Comparison of ENCODE assay signal across 28 cellular contexts in the genomic region with DNA sequence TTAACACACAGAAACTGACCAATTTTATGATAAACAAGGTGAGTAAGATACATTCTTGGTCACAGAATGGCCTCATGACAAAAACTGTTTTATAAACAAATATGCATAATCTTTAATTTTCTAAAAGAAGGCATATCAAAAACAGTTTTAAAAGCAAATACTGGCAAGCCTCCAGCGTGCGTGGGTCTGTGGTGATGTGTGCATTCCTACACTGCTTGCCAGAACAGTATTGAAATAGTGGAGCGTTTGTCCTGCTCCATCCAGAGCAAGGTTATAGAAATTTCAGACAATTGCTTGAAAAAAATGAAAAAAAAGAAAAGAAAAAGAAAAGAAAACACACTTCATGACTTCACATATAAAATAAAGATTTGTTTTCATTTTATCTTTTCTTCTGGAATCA.
DNase-seq lines count a peak whose midpoint lies in the region; ATAC-seq and TF ChIP-seq lines count a peak whose summit lies in the region.
"Had no signal": no experiment of that assay in that cellular context is flagged by ENCODE, and none has a peak within 500 bp of the region (broad histone marks: within the 10 kb centered on the region; RNA-seq: fewer than 3 reads in every experiment).

No MANE protein-coding gene starts in this region.

- intact Hi-C loops in ascending aorta (cut with DNase I): no loop called here

- ATAC-seq in SK-N-SH treated with all-trans-retinoic acid at 6 μM for 48 hours (peak; percentile 81), foreskin keratinocyte (no peak)
- ATAC-seq: CD8-positive, alpha-beta T cell; HepG2; K562; PC-3 had no signal

- TF ChIP-seq CTCF in SK-N-SH (IDR thresholded peaks at IDR 0.05): no peak
- TF ChIP-seq CTCF in choroid plexus epithelial cell (conservative IDR thresholded peaks at IDR 0.05; ENCODE audit: low read depth, low read length): no peak
- no peak for TF ChIP-seq CTCF in ascending aorta (IDR thresholded peaks at IDR 0.05)
- TF ChIP-seq CTCF in foreskin keratinocyte (conservative IDR thresholded peaks at IDR 0.05): no peak

- CTCF ChIA-PET in SK-N-SH (lab: Yijun Ruan, JAX): interaction anchor here (1.0 kb wide), 1 partner anchor 34 kb away, joined by 4 read pairs; no protein-coding TSS in a partner anchor

- no peaks in the 10 kb centered on the region for H4K20me1 ChIP-seq in SK-N-SH (ENCODE audit: insufficient read depth)

- 36% methylated on average over 3 of the region's 3 CpGs for WGBS in SK-N-SH (ENCODE audit: low lambda C conversion rate)

- H3K27me3 ChIP-seq in SK-N-SH (ENCODE audit: insufficient read depth): no peaks in the 10 kb centered on the region
- H3K27me3 ChIP-seq in ascending aorta: no peaks in the 10 kb centered on the region
- no peaks in the 10 kb centered on the region for H3K27me3 ChIP-seq in foreskin keratinocyte
- H3K27me3 ChIP-seq: SJSA1 had no signal

- H3F3A ChIP-seq in SK-N-SH (replicated peaks; ENCODE audit: insufficient read depth): no peaks in the 10 kb centered on the region

- H2AFZ ChIP-seq in SK-N-SH (ENCODE audit: low read depth): no peak overlapping the region

- no peaks in the 10 kb centered on the region; a peak in 1 of 4 replicates for H3K4me1 ChIP-seq in SK-N-SH (ENCODE audit: control insufficient read depth in 1 of 2, insufficient read depth in 2 of 2, low read depth in 1 of 2, low read length in 1 of 2)
- H3K4me1 ChIP-seq in ascending aorta: no peaks in the 10 kb centered on the region
- H3K4me1 ChIP-seq in foreskin keratinocyte: no peaks in the 10 kb centered on the region
- H3K4me1 ChIP-seq: Caco-2, SJSA1 had no signal

- POLR2A ChIA-PET in SK-N-SH (lab: Yijun Ruan, JAX): no interaction called here

- no peaks in the 10 kb centered on the region for H3K9me2 ChIP-seq in SK-N-SH

- H3K4me2 ChIP-seq in SK-N-SH: no peak overlapping the region

- TF ChIP-seq RAD21 in SK-N-SH (IDR thresholded peaks at IDR 0.05; ENCODE audit: low read length): no peak

- H3K79me2 ChIP-seq in SK-N-SH (ENCODE audit: insufficient read depth): no peaks in the 10 kb centered on the region

- no peaks in the 10 kb centered on the region for H3K36me3 ChIP-seq in SK-N-SH (replicated peaks in 1 of 2; ENCODE audit: control insufficient read depth in 1 of 2, insufficient read depth in 2 of 2, low read length in 1 of 2)
- no peaks in the 10 kb centered on the region for H3K36me3 ChIP-seq in ascending aorta
- H3K36me3 ChIP-seq: SJSA1 had no signal

- H3K4me3 ChIP-seq in SK-N-SH (ENCODE audit: low read depth in 2 of 2, low read length in 1 of 2) (no peak overlapping the region), choroid plexus epithelial cell (ENCODE audit: low read depth, low read length) (no peak overlapping the region), ascending aorta (no peak overlapping the region)
- H3K4me3 ChIP-seq: K562, SJSA1 had no signal

- H3K9me3 ChIP-seq in SK-N-SH (no peaks in the 10 kb centered on the region), ascending aorta (no peaks in the 10 kb centered on the region)
- H3K9me3 ChIP-seq: Caco-2, SJSA1 had no signal

- H3K27ac ChIP-seq in SK-N-SH (ENCODE audit: low read depth in 2 of 2, low read length in 1 of 2): no peak overlapping the region
- H3K27ac ChIP-seq in ascending aorta: no peak overlapping the region
- H3K27ac ChIP-seq in foreskin keratinocyte: no peak overlapping the region
- H3K27ac ChIP-seq: 22Rv1, C4-2B, SJSA1 had no signal

- no peak for TF ChIP-seq EP300 in SK-N-SH (IDR thresholded peaks at IDR 0.05; ENCODE audit: borderline replicate concordance in 1 of 2, low read depth in 1 of 2, low read length in 1 of 2)

- DNase-seq in SK-N-SH (no peak), choroid plexus epithelial cell (ENCODE audit: low read depth) (peak; percentile 57), iris pigment epithelial cell (ENCODE audit: low read depth) (peak; percentile 49), GM19240 (ENCODE audit: insufficient read length, low spot score) (no peak), ascending aorta (ENCODE audit: low spot score in 2 of 2) (no peak), foreskin keratinocyte (no peak)
- DNase-seq: Caco-2; CD8-positive, alpha-beta T cell; DMS 273 treated with DMSO at 0.1 percent for 48 hours; DMS79; EL; GF-D8; Kasumi-1; MV-4-11; NCI-H1105; NCI-H1436 treated with DMSO at 0.1 percent for 48 hours; NCI-H1930; NCI-H2107; NCI-H524 treated with DMSO at 0.1 percent for 48 hours; NCI-H82; NK-92 treated with Interleukin-12 subunit alpha and Interleukin-12 subunit beta, amount 100 ng/mL, for 24 hours; PC-3 had no signal

- H3K9ac ChIP-seq in SK-N-SH: no peak overlapping the region

TF ChIP-seq in SK-N-SH treated with all-trans-retinoic acid at 6 μM for 48 hours, 23 proteins besides CTCF, POLR2A, EP300 and RAD21 (continues in another document):
- TF ChIP-seq ZFP30 (CRISPR knock-in tag; IDR thresholded peaks at IDR 0.05): no peak
- no peak for TF ChIP-seq PATZ1 (CRISPR knock-in tag; IDR thresholded peaks at IDR 0.05; ENCODE audit: borderline replicate concordance)
- TF ChIP-seq ISL1 (CRISPR knock-in tag; IDR thresholded peaks at IDR 0.05): no peak
- TF ChIP-seq, protein P1, sequence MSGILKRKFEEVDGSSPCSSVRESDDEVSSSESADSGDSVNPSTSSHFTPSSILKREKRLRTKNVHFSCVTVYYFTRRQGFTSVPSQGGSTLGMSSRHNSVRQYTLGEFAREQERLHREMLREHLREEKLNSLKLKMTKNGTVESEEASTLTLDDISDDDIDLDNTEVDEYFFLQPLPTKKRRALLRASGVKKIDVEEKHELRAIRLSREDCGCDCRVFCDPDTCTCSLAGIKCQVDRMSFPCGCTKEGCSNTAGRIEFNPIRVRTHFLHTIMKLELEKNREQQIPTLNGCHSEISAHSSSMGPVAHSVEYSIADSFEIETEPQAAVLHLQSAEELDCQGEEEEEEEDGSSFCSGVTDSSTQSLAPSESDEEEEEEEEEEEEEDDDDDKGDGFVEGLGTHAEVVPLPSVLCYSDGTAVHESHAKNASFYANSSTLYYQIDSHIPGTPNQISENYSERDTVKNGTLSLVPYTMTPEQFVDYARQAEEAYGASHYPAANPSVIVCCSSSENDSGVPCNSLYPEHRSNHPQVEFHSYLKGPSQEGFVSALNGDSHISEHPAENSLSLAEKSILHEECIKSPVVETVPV (CRISPR knock-in tag; IDR thresholded peaks at IDR 0.05): no peak
- TF ChIP-seq ZNF8 (CRISPR knock-in tag; IDR thresholded peaks at IDR 0.05): no peak
- TF ChIP-seq BACH2 (CRISPR knock-in tag; IDR thresholded peaks at IDR 0.05; ENCODE audit: borderline replicate concordance): no peak
- no peak for TF ChIP-seq ZNF70 (CRISPR knock-in tag; IDR thresholded peaks at IDR 0.05)
- TF ChIP-seq CSDC2 (CRISPR knock-in tag; IDR thresholded peaks at IDR 0.05): no peak

TF ChIP-seq in SK-N-SH, 30 proteins besides CTCF, POLR2A, EP300 and RAD21:
- TF ChIP-seq RFX5 (IDR thresholded peaks at IDR 0.05; ENCODE audit: low read length): no peak
- TF ChIP-seq TEAD4 (IDR thresholded peaks at IDR 0.05; ENCODE audit: borderline replicate concordance, insufficient read depth): no peak
- TF ChIP-seq RXRA (IDR thresholded peaks at IDR 0.05; ENCODE audit: borderline replicate concordance, low read depth): no peak
- TF ChIP-seq GATA2 (CRISPR knock-in tag; IDR thresholded peaks at IDR 0.05): no peak
- TF ChIP-seq NFIC (IDR thresholded peaks at IDR 0.05; ENCODE audit: borderline replicate concordance): no peak
- no peak for TF ChIP-seq CHD2 (IDR thresholded peaks at IDR 0.05; ENCODE audit: low read length, partially characterized antibody)
- no peak for TF ChIP-seq SIN3A (IDR thresholded peaks at IDR 0.05; ENCODE audit: borderline replicate concordance, low read depth, low read length)
- TF ChIP-seq, protein P2, sequence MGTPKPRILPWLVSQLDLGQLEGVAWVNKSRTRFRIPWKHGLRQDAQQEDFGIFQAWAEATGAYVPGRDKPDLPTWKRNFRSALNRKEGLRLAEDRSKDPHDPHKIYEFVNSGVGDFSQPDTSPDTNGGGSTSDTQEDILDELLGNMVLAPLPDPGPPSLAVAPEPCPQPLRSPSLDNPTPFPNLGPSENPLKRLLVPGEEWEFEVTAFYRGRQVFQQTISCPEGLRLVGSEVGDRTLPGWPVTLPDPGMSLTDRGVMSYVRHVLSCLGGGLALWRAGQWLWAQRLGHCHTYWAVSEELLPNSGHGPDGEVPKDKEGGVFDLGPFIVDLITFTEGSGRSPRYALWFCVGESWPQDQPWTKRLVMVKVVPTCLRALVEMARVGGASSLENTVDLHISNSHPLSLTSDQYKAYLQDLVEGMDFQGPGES (IDR thresholded peaks at IDR 0.05; ENCODE audit: low read depth, low read length): no peak

Comparison
In these comparisons a context has a peak if more than half of its experiments do, and no peak if none do; other contexts are left out.
1. DNase-seq: peak in choroid plexus epithelial cell (single experiment) and iris pigment epithelial cell (single experiment); none in SK-N-SH (single experiment), GM19240 (single experiment), ascending aorta (0 of 2) and foreskin keratinocyte (0 of 2).